1 cellular context compared by ENCODE assay signal in the genomic region with DNA sequence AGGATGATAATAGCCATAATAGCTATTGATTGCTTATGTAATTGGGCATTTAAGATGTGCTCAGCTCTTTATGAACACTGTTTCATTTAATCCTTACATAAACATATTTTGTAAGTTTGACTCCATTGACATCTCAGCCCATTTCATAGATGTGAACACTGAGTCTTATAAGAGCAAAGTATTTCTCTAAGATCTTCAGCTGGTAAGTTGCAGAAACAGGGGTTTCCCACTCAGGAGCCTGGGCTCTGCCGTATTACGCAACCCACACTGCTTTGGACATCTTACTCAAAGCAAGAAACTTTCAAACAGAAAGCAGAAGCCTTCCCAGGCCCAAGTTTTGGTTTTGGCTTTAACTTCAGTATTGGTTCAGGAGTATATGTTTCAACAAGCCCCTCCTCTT.
TF ChIP-seq lines count a peak whose summit lies in the region.

No MANE protein-coding gene starts in this region.

TF ChIP-seq in SK-N-SH, 30 proteins besides CTCF, POLR2A, EP300 and RAD21 (continued from another document):
- TF ChIP-seq ELF1 (IDR thresholded peaks at IDR 0.05): no peak
- TF ChIP-seq, protein P1, sequence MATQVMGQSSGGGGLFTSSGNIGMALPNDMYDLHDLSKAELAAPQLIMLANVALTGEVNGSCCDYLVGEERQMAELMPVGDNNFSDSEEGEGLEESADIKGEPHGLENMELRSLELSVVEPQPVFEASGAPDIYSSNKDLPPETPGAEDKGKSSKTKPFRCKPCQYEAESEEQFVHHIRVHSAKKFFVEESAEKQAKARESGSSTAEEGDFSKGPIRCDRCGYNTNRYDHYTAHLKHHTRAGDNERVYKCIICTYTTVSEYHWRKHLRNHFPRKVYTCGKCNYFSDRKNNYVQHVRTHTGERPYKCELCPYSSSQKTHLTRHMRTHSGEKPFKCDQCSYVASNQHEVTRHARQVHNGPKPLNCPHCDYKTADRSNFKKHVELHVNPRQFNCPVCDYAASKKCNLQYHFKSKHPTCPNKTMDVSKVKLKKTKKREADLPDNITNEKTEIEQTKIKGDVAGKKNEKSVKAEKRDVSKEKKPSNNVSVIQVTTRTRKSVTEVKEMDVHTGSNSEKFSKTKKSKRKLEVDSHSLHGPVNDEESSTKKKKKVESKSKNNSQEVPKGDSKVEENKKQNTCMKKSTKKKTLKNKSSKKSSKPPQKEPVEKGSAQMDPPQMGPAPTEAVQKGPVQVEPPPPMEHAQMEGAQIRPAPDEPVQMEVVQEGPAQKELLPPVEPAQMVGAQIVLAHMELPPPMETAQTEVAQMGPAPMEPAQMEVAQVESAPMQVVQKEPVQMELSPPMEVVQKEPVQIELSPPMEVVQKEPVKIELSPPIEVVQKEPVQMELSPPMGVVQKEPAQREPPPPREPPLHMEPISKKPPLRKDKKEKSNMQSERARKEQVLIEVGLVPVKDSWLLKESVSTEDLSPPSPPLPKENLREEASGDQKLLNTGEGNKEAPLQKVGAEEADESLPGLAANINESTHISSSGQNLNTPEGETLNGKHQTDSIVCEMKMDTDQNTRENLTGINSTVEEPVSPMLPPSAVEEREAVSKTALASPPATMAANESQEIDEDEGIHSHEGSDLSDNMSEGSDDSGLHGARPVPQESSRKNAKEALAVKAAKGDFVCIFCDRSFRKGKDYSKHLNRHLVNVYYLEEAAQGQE (IDR thresholded peaks at IDR 0.05; ENCODE audit: low read depth, low read length): no peak
